In the genomic region with DNA sequence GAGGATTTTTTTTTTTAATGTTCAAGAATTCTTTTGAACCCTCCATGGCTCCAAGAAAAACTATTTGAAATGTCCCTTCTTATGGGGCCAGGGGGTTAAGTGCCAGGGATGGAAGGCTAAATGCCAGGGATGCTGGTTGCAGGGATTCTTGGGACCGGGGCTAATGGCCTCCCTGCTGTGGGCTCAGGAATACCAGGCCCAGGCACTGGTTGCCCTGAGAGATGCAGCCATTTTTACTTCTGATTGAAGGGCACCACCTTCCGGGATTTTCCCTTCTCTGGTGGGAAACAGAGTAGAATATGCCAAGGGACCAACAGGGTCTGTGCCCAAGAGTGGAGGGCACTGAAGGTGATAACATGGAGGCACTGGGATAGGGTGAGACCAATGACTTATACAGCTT, we compare ENCODE assay signal across 20 cellular contexts. TPM values are rescaled to one million over a fixed set of nuclear protein-coding genes. Genes with fewer than 3 reads are reported as not detected.
DNase-seq lines count a peak whose midpoint lies in the region; ATAC-seq and TF ChIP-seq lines count a peak whose summit lies in the region.
"Had no signal": no experiment of that assay in that cellular context is flagged by ENCODE, and none has a peak within 500 bp of the region (broad histone marks: within the 10 kb centered on the region; RNA-seq: fewer than 3 reads in every experiment).

No MANE protein-coding gene starts in this region.

- 34 to 41% methylated on average over 2 of the region's 2 CpGs for WGBS in ectodermal cell, 2 experiments

- H3K36me3 Mint-ChIP-seq in nephron (ENCODE audit: low read depth): no peaks in the 10 kb centered on the region
- H3K36me3 Mint-ChIP-seq: CD8-positive, alpha-beta T cell had no signal

- ATAC-seq in HG02610 (IDR thresholded peaks at IDR 0.05; ENCODE audit: unreplicated experiment): no peak
- ATAC-seq: CD8-positive, alpha-beta T cell had no signal

- H3K27me3 ChIP-seq in ectodermal cell (ENCODE audit: control insufficient read depth, insufficient read depth, low read length, poor library complexity, severe bottlenecking) (no peaks in the 10 kb centered on the region), stomach smooth muscle (ENCODE audit: control insufficient read depth in 1 of 2, insufficient read depth in 2 of 2, low read length in 2 of 2) (no peaks in the 10 kb centered on the region)
- H3K27me3 ChIP-seq: BLaER1 had no signal

- H3K9me3 ChIP-seq in ectodermal cell (ENCODE audit: control insufficient read depth, low read length): no peaks in the 10 kb centered on the region
- no peaks in the 10 kb centered on the region for H3K9me3 ChIP-seq in stomach smooth muscle (ENCODE audit: control insufficient read depth in 2 of 2, low read length in 2 of 2)
- H3K9me3 ChIP-seq: BLaER1 had no signal

- peaks cover 14% of the 10 kb centered on the region for H3K4me1 ChIP-seq in ectodermal cell (ENCODE audit: control insufficient read depth, insufficient read depth, low read length)
- H3K4me1 ChIP-seq in stomach smooth muscle (ENCODE audit: control insufficient read depth, insufficient read depth, low read length): peaks cover 42% of the 10 kb centered on the region

- peak overlapping the region; percentile 91 for H3K27ac ChIP-seq in ectodermal cell (ENCODE audit: insufficient read depth, low read depth, low read length, poor library complexity, severe bottlenecking)
- peak overlapping the region; percentile 88 for H3K27ac ChIP-seq in stomach smooth muscle (ENCODE audit: low read length)
- H3K27ac ChIP-seq: BLaER1, HL-60, SK-N-MC had no signal

- H3K9me3 Mint-ChIP-seq in nephron: no peaks in the 10 kb centered on the region
- H3K9me3 Mint-ChIP-seq: CD8-positive, alpha-beta T cell; HFFc6 had no signal

- no peaks in the 10 kb centered on the region for H3K36me3 ChIP-seq in ectodermal cell (ENCODE audit: control insufficient read depth, insufficient read depth, low read length)
- H3K36me3 ChIP-seq in stomach smooth muscle (ENCODE audit: control insufficient read depth in 2 of 2, insufficient read depth in 2 of 2, low read length in 2 of 2): no peaks in the 10 kb centered on the region
- H3K36me3 ChIP-seq: BLaER1 had no signal

- DNase-seq in Ammon's horn (ENCODE audit: low spot score) (peak; percentile 39), HK-2 (ENCODE audit: unreplicated experiment) (no peak), NCI-H226 (no peak), NCI-H2107 treated with DMSO at 0.1 percent for 48 hours (lab: John Stamatoyannopoulos, UW; ENCODE audit: unreplicated experiment) (no peak)
- DNase-seq: 8988T; CD8-positive, alpha-beta T cell; DMS79 treated with DMSO at 0.1 percent for 48 hours; HFFc6; NCI-H1105; NCI-H1694 treated with DMSO at 0.1 percent for 48 hours; NCI-H2107; NCI-H345; NCI-H526 had no signal

- no peak overlapping the region for H3K9ac ChIP-seq in stomach smooth muscle (ENCODE audit: low read length in 2 of 2)
- H3K9ac ChIP-seq: BLaER1 had no signal

- H3K27ac Mint-ChIP-seq in nephron: peak overlapping the region; percentile 28 to 88 (median 48)
- H3K27ac Mint-ChIP-seq: CD8-positive, alpha-beta T cell; HFFc6 had no signal

- peaks cover 18% of the 10 kb centered on the region for H3K27me3 Mint-ChIP-seq in nephron (ENCODE audit: low read depth)

- no peak overlapping the region for H3K4me3 Mint-ChIP-seq in nephron
- H3K4me3 Mint-ChIP-seq: CD8-positive, alpha-beta T cell; HFFc6 had no signal

- no peak for TF ChIP-seq CTCF in nephron (IDR thresholded peaks at IDR 0.05; ENCODE audit: unreplicated experiment in 3 of 3)

- H3K4me3 ChIP-seq in ectodermal cell (ENCODE audit: insufficient read depth, low read depth, low read length) (no peak overlapping the region), stomach smooth muscle (ENCODE audit: low read length in 2 of 2) (no peak overlapping the region)
- H3K4me3 ChIP-seq: BLaER1, SK-N-MC had no signal

- peaks cover 17% of the 10 kb centered on the region for H3K4me1 Mint-ChIP-seq in nephron

RNA-seq across cellular contexts. Expression of a gene that starts 10.9 kb away (rescaled TPM):
- 89.7 TPM for polyA plus RNA-seq in ectodermal cell (2013, experiment 1 of 4)
- 98.7 TPM for polyA plus RNA-seq in ectodermal cell (2013, experiment 2 of 4)
- 70.1 TPM for polyA plus RNA-seq in ectodermal cell (2013, experiment 3 of 4)
- 84.3 TPM for polyA plus RNA-seq in ectodermal cell (2013, experiment 4 of 4)

RNA-seq across cellular contexts. Expression of a gene that starts 13.6 kb away (rescaled TPM):
- polyA plus RNA-seq in ectodermal cell (2013, experiment 1 of 4): 51.0 TPM
- 57.9 TPM for polyA plus RNA-seq in ectodermal cell (2013, experiment 2 of 4)
- 51.5 TPM for polyA plus RNA-seq in ectodermal cell (2013, experiment 3 of 4)
- 62.6 TPM for polyA plus RNA-seq in ectodermal cell (2013, experiment 4 of 4)
